ENCODE assay signal across 17 cellular contexts in the genomic region with DNA sequence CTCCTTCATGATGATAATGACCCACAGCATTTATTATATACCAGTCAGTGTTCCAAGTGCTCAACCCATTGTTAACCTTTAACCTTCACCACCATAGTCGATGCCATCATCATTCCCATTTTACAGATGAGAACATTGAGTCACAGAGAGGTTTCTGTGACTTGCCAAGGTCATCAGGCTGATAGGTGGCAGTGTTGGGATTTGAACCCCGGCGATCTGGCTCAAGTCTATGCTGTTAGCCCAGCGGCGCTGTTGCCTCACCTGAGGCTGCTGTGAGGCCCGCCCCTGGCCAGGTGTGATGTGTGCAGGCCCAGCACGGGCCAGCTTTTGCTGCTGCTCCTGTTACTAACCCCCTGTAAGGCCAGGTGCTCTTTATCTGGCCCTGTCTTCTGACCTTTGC.
"Had no signal": no experiment of that assay in that cellular context is flagged by ENCODE, and none has a peak within 500 bp of the region (broad histone marks: within the 10 kb centered on the region; RNA-seq: fewer than 3 reads in every experiment).

No MANE protein-coding gene starts in this region.

- H3K27me3 ChIP-seq: adrenal gland, breast epithelium, thyroid gland had no signal

- H3K27ac ChIP-seq: breast epithelium, thyroid gland had no signal

- H3K4me3 Mint-ChIP-seq: activated T-helper 1 cell treated with anti-CD3 and anti-CD28 coated beads, Interleukin-12 subunit alpha, Interleukin-12 subunit beta, Interleukin-2, Interleukin-4 antibody, amounts not matched to agents 30 ng/mL and 10 ng/mL and 1 ng/mL, durations not matched to agents 14 hours and 24 hours and 36 hours; naive thymus-derived CD8-positive, alpha-beta T cell; T-cell had no signal

- H3K27me3 Mint-ChIP-seq: T-cell had no signal

- H3K4me3 ChIP-seq: adrenal gland, breast epithelium, thyroid gland had no signal

- H3K36me3 Mint-ChIP-seq: activated naive CD4-positive, alpha-beta T cell treated with anti-CD3 and anti-CD28 coated beads, Interleukin-2, amount 50 U/mL, for 72 hours had no signal

- ATAC-seq: activated CD4-positive, CD25-positive, alpha-beta regulatory T cell treated with anti-CD3 and anti-CD28 coated beads, Interleukin-2, amount 50 U/mL, for 24 hours; activated naive CD4-positive, alpha-beta T cell treated with anti-CD3 and anti-CD28 coated beads, Interleukin-2, amount 50 U/mL, for 72 hours; naive thymus-derived CD8-positive, alpha-beta T cell; T-cell had no signal

- H3K9me3 ChIP-seq: adrenal gland, breast epithelium, thyroid gland had no signal

- H3K4me1 Mint-ChIP-seq: T-cell had no signal

- H3K27ac Mint-ChIP-seq: activated T-helper 1 cell treated with anti-CD3 and anti-CD28 coated beads, Interleukin-12 subunit alpha, Interleukin-12 subunit beta, Interleukin-2, Interleukin-4 antibody, amounts not matched to agents 30 ng/mL and 10 ng/mL and 1 ng/mL, durations not matched to agents 14 hours and 24 hours and 36 hours; naive thymus-derived CD8-positive, alpha-beta T cell; T-cell had no signal

- H3K9me3 Mint-ChIP-seq: activated naive CD4-positive, alpha-beta T cell treated with anti-CD3 and anti-CD28 coated beads, Interleukin-2, amount 50 U/mL, for 72 hours; activated T-helper 1 cell treated with anti-CD3 and anti-CD28 coated beads, Interleukin-12 subunit alpha, Interleukin-12 subunit beta, Interleukin-2, Interleukin-4 antibody, amounts not matched to agents 30 ng/mL and 10 ng/mL and 1 ng/mL, durations not matched to agents 14 hours and 24 hours and 36 hours; naive thymus-derived CD8-positive, alpha-beta T cell; T-cell had no signal

- DNase-seq: activated CD4-positive, alpha-beta T cell treated with anti-CD3 and anti-CD28 coated beads, Interleukin-2, amount 50 U/mL, for 1 hour; activated gamma-delta T cell treated with Interleukin-2 at 50 U/mL for 16 hours; effector CD8-positive, alpha-beta T cell; mesendoderm; naive thymus-derived CD8-positive, alpha-beta T cell; stimulated activated CD4-positive, alpha-beta T cell treated with anti-CD3 and anti-CD28 coated beads, Interleukin-12 subunit alpha, Interleukin-12 subunit beta, amount 100 ng/mL, for 4 hours; stimulated activated CD4-positive, alpha-beta T cell treated with anti-CD3 and anti-CD28 coated beads, Interleukin-1b, Interleukin-23, amount 100 ng/mL, for 48 hours; stimulated activated CD8-positive, alpha-beta memory T cell treated with anti-CD3 and anti-CD28 coated beads, Interleukin-4, amount 100 ng/mL, for 48 hours; stimulated activated naive CD4-positive, alpha-beta T cell; T-cell; T-helper 9 cell; thyroid gland had no signal

- H3K36me3 ChIP-seq: adrenal gland, breast epithelium, thyroid gland had no signal

- H3K4me1 ChIP-seq: breast epithelium had no signal
